ENCODE assay signal across 9 cellular contexts in the genomic region with DNA sequence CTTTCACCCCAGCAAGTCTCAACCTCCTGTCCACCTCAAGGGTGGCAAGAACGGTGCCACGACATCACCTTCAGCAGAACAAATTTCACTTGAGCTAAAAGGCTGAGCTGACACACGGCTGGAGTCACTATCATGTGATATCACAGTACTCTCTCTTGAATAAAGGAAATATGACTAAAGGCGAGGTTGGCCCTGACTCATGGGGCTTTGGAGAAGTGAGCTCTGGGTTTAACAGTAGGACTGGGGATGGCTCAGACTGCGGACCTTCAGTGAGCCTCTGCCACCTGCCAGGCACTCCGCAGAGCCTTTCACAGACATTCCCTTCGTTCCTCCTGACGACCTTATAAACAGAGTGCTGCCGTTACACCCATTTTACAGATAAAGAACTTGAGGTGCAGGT. TPM values are rescaled to one million over a fixed set of nuclear protein-coding genes. Genes with fewer than 3 reads are reported as not detected.
DNase-seq lines count a peak whose midpoint lies in the region; ATAC-seq and TF ChIP-seq lines count a peak whose summit lies in the region.
"Had no signal": no experiment of that assay in that cellular context is flagged by ENCODE, and none has a peak within 500 bp of the region (broad histone marks: within the 10 kb centered on the region; RNA-seq: fewer than 3 reads in every experiment).

No MANE protein-coding gene starts in this region.

- no peak overlapping the region for H3K4me3 ChIP-seq in left lung
- H3K4me3 ChIP-seq in HAP-1, result no peak overlapping the region

- no peak for TF ChIP-seq CTCF in left lung (IDR thresholded peaks at IDR 0.05)

- H3K36me3 Mint-ChIP-seq in activated naive CD4-positive, alpha-beta T cell treated with anti-CD3 and anti-CD28 coated beads, Interleukin-2, amount 50 U/mL, for 24 hours, result peaks cover 2% of the 10 kb centered on the region

- no peaks in the 10 kb centered on the region for H3K9me3 ChIP-seq in left lung
- H3K9me3 ChIP-seq in HAP-1, result no peaks in the 10 kb centered on the region

- H3K27me3 ChIP-seq in left lung, result no peaks in the 10 kb centered on the region
- no peaks in the 10 kb centered on the region; the same call in 1 of the 2 replicates for H3K27me3 ChIP-seq in HAP-1 (ENCODE audit: low read depth)

- ATAC-seq in left lung, result peak; percentile 78

- peaks cover 11% of the 10 kb centered on the region for H3K27me3 Mint-ChIP-seq in activated naive CD4-positive, alpha-beta T cell treated with anti-CD3 and anti-CD28 coated beads, Interleukin-2, amount 50 U/mL, for 24 hours

- H3K27ac ChIP-seq in left lung, result no peak overlapping the region

- no peaks in the 10 kb centered on the region for H3K36me3 ChIP-seq in left lung
- no peaks in the 10 kb centered on the region for H3K36me3 ChIP-seq in HAP-1 (replicated peaks)

- H3K4me3 Mint-ChIP-seq in activated naive CD4-positive, alpha-beta T cell treated with anti-CD3 and anti-CD28 coated beads, Interleukin-2, amount 50 U/mL, for 24 hours, result peak overlapping the region; percentile 51

- peaks cover 28% of the 10 kb centered on the region for H3K4me1 Mint-ChIP-seq in activated naive CD4-positive, alpha-beta T cell treated with anti-CD3 and anti-CD28 coated beads, Interleukin-2, amount 50 U/mL, for 24 hours

- in situ Hi-C loops in HAP-1 (cut with MboI; ENCODE audit: low sequenced_read_pairs), result no loop called here

- DNase-seq in stimulated activated naive CD4-positive, alpha-beta T cell treated with Interleukin-2 at 50 U/mL for 16 hours (lab: John Stamatoyannopoulos, UW), result peak; percentile 3
- DNase-seq in stimulated activated naive CD4-positive, alpha-beta T cell (lab: John Stamatoyannopoulos, UW), result no peak
- DNase-seq in left lung, result no peak
- DNase-seq in HAP-1 (ENCODE audit: low spot score in 2 of 2), result no peak
- DNase-seq in NCI-H128 (lab: John Stamatoyannopoulos, UW; ENCODE audit: unreplicated experiment), result no peak
- no peak for DNase-seq in COLO668 (lab: John Stamatoyannopoulos, UW; ENCODE audit: unreplicated experiment)
- no peak for DNase-seq in NCI-H1694 (lab: John Stamatoyannopoulos, UW)
- DNase-seq: DMS53 had no signal

- intact Hi-C loops in left lung (cut with DNase I), result no loop called here

- peak overlapping the region; percentile 60 for H3K27ac Mint-ChIP-seq in activated naive CD4-positive, alpha-beta T cell treated with anti-CD3 and anti-CD28 coated beads, Interleukin-2, amount 50 U/mL, for 24 hours

- H3K4me1 ChIP-seq in left lung, result peaks cover 5 to 15% of the 10 kb centered on the region in 2 donors
- H3K4me1 ChIP-seq in HAP-1, result no peaks in the 10 kb centered on the region

- no peaks in the 10 kb centered on the region for H3K9me3 Mint-ChIP-seq in activated naive CD4-positive, alpha-beta T cell treated with anti-CD3 and anti-CD28 coated beads, Interleukin-2, amount 50 U/mL, for 24 hours

RNA-seq across cellular contexts. Expression of a gene that starts 25.0 kb away (rescaled TPM):
- 10 to 100 TPM; 12.7 to 19.2 TPM for total RNA-seq in left lung
